Comparison of ENCODE assay signal across 8 cellular contexts in the genomic region with DNA sequence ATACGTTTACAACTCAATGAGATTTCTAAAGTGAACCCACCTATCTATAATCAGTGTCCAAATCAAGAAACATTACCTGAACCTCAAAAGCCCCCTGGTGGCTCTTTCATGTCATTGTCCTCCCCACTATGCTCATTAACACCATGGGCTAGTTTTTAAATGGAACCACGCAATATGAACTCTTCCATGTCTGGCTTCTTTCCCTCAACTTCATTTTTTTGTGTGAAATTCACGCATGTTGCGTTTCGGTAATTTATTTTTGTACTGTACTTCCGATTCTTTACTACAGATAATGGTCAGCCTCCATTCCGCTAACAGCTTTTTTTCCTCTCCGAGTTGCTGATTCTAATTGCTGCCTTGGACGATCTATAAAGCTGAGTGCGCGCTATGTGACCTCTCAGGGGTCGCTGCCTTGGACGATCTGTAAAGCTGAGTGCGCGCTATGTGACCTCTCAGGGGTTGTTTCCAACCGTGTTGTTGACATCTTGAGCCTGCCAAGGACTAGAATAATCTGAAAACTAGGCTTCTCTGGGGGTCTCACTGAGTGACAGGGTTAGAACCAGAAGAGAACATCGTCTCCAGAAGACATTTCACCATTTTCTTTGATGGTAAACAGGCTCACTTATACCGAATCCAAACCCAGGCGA. TPM values are rescaled to one million over a fixed set of nuclear protein-coding genes. Genes with fewer than 3 reads are reported as not detected.
DNase-seq lines count a peak whose midpoint lies in the region; ATAC-seq and TF ChIP-seq lines count a peak whose summit lies in the region.

No MANE protein-coding gene starts in this region.

- H3K4me3 Mint-ChIP-seq in activated B cell treated with CpG ODN at 0.5 μM for 24 hours (no peak overlapping the region), type B pancreatic cell (no peak overlapping the region)

- peak overlapping the region; percentile 77 to 98 for H3K4me3 ChIP-seq in muscle layer of duodenum (ENCODE audit: low read depth in 1 of 2, low read length in 2 of 2)

- H3K27ac Mint-ChIP-seq in activated B cell treated with CpG ODN at 0.5 μM for 24 hours (no peak overlapping the region), type B pancreatic cell (no peak overlapping the region)

- peaks cover 4 to 20% of the 10 kb centered on the region in 2 donors for H3K4me1 ChIP-seq in muscle layer of duodenum (ENCODE audit: control insufficient read depth in 1 of 2, insufficient read depth in 2 of 2, low read length in 2 of 2)

- DNase-seq in GM10266 (ENCODE audit: extremely low spot score), result peak; percentile 61
- DNase-seq in NCI-H2196 treated with DMSO at 0.1 percent for 48 hours (lab: John Stamatoyannopoulos, UW; ENCODE audit: unreplicated experiment), result peak; percentile 61
- DNase-seq in activated B cell treated with CpG ODN at 0.5 μM for 24 hours, result no peak
- DNase-seq in erythroblast (lab: John Stamatoyannopoulos, UW), result peak; percentile 80 to 85
- DNase-seq in type B pancreatic cell (ENCODE audit: extremely low spot score, unreplicated experiment), result no peak

- peaks cover 4 to 8% of the 10 kb centered on the region in 2 donors for H3K36me3 ChIP-seq in muscle layer of duodenum (ENCODE audit: control insufficient read depth in 1 of 2, insufficient read depth in 2 of 2, low read length in 2 of 2)

- H3K4me1 Mint-ChIP-seq in activated B cell treated with CpG ODN at 0.5 μM for 24 hours (peaks cover 37% of the 10 kb centered on the region), type B pancreatic cell (ENCODE audit: unreplicated experiment) (peaks cover 24% of the 10 kb centered on the region)

- POLR2A ChIA-PET in activated B cell treated with CpG ODN at 0.5 μM for 24 hours (lab: Charles Lee), result interaction anchor here (0.6 to 5.0 kb wide), 35 partner anchors 9 to 1583 kb away, joined by 3 to 139 read pairs (median 6); partner anchors contain the start of genes DARS2, GAS5, MRPS14 and PRDX6

- H3K27me3 Mint-ChIP-seq in activated B cell treated with CpG ODN at 0.5 μM for 24 hours, result no peaks in the 10 kb centered on the region
- no peaks in the 10 kb centered on the region for H3K27me3 Mint-ChIP-seq in type B pancreatic cell

- CTCF ChIA-PET in activated B cell treated with CpG ODN at 0.5 μM for 24 hours (lab: Charles Lee), result interaction anchor here (0.6 to 1.9 kb wide), 11 partner anchors 9 to 736 kb away, joined by 3 to 12 read pairs (median 4); partner anchors contain the start of gene MRPS14

- H3K9me3 Mint-ChIP-seq in activated B cell treated with CpG ODN at 0.5 μM for 24 hours (no peaks in the 10 kb centered on the region), type B pancreatic cell (no peaks in the 10 kb centered on the region)

- TF ChIP-seq CTCF in GM10266 (IDR thresholded peaks at IDR 0.05; ENCODE audit: control insufficient read depth, insufficient read depth, low read depth, missing control alignments) (peak; percentile 68), activated B cell treated with CpG ODN at 0.5 μM for 24 hours (IDR thresholded peaks at IDR 0.05) (peak; percentile 50), type B pancreatic cell (conservative IDR thresholded peaks at IDR 0.05) (peak; percentile 93)

- intact Hi-C loops in activated B cell treated with CpG ODN at 0.5 μM for 24 hours (cut with micrococcal nuclease), result loop anchor here (1.0 to 10.0 kb wide), 13 partner anchors 25 to 1584 kb away; partner anchors contain the start of genes CENPL, COP1, DARS2 and MRPS14

- H3K9me3 ChIP-seq in muscle layer of duodenum (ENCODE audit: control insufficient read depth in 1 of 2, low read length in 2 of 2), result no peaks in the 10 kb centered on the region

- no peak for TF ChIP-seq POLR2A in erythroblast (IDR thresholded peaks at IDR 0.05; ENCODE audit: low read length)

- H3K27me3 ChIP-seq in muscle layer of duodenum (ENCODE audit: low read depth, low read length), result no peaks in the 10 kb centered on the region

- peak; percentile 23 for ATAC-seq in HG03064 (IDR thresholded peaks at IDR 0.05; ENCODE audit: low read depth, unreplicated experiment)
- ATAC-seq in activated B cell treated with CpG ODN at 0.5 μM for 24 hours (ENCODE audit: low read depth), result no peak
- ATAC-seq in HG02870 (IDR thresholded peaks at IDR 0.05; ENCODE audit: unreplicated experiment), result no peak

- H3K36me3 Mint-ChIP-seq in activated B cell treated with CpG ODN at 0.5 μM for 24 hours (ENCODE audit: low read depth), result peaks cover 24% of the 10 kb centered on the region
- H3K36me3 Mint-ChIP-seq in type B pancreatic cell, result no peaks in the 10 kb centered on the region

- peak overlapping the region; percentile 98 for H3K27ac ChIP-seq in muscle layer of duodenum (ENCODE audit: low read length)

RNA-seq across cellular contexts. Expression of gene CACYBP, which starts 1.1 kb away (rescaled TPM):
- total RNA-seq in activated B cell treated with CpG ODN at 0.5 μM for 24 hours (90.9 and 98.8 TPM in 2 replicates), type B pancreatic cell (ENCODE audit: low replicate concordance) (117 and 124 TPM in 2 replicates)

RNA-seq across cellular contexts. Expression of gene MRPS14, which starts 24.5 kb away (rescaled TPM):
- total RNA-seq in activated B cell treated with CpG ODN at 0.5 μM for 24 hours (36.5 and 36.9 TPM in 2 replicates), type B pancreatic cell (ENCODE audit: low replicate concordance) (32.0 and 35.7 TPM in 2 replicates)

Comparison
In these comparisons a context has a peak if more than half of its experiments do, and no peak if none do; other contexts are left out.
1. DNase-seq: peak in GM10266 (single experiment), NCI-H2196 treated with DMSO at 0.1 percent for 48 hours (single experiment) and erythroblast (2 of 2); none in activated B cell treated with CpG ODN at 0.5 μM for 24 hours (single experiment) and type B pancreatic cell (single experiment).
2. Peak in every context shown above with its lines, with median percentiles within 50 percentile points of each other: CTCF ChIP-seq.